8 cellular contexts compared by ENCODE assay signal in the genomic region with DNA sequence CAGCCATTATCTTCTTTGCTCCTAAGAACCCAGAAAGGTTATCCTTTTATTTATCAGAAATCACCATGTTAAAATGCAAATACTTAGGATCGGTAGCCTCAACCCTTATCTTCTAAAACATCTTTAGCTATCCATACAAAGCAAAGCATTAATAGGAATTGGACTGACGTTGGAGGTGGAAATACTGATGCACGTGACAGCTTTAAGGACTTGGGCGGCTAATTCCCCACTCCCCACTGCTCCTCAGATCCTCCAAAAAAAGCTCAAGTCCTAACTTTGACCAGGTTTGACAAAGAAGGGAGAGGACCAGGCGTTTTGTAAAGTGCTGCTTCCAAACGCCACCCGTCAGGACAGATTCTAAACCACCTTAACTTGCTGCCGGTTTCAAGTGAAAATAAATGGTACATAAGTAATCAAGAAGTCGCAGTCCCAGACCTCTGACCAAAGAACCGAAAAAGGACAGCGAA. TPM values are rescaled to one million over a fixed set of nuclear protein-coding genes. Genes with fewer than 3 reads are reported as not detected.
A peak's percentile ranks its signal among the peaks of the same experiment; 100 is the strongest.
DNase-seq lines count a peak whose midpoint lies in the region; ATAC-seq and TF ChIP-seq lines count a peak whose summit lies in the region.

No MANE protein-coding gene starts in this region.

- POLR2A ChIA-PET in OCI-LY7 (lab: Charles Lee) = interaction anchor here (0.7 to 1.5 kb wide), 10 partner anchors 10 to 945 kb away, joined by 3 to 35 read pairs (median 4); no protein-coding TSS in a partner anchor

- H3K27me3 ChIP-seq in DND-41 (ENCODE audit: insufficient read depth, low read length, poor library complexity) (no peaks in the 10 kb centered on the region), neutrophil (no peaks in the 10 kb centered on the region)

- CTCF ChIA-PET in OCI-LY7 (lab: Charles Lee; ENCODE audit: unreplicated experiment) = no interaction called here

- intact Hi-C loops in OCI-LY7 (cut with micrococcal nuclease; ENCODE audit: unreplicated experiment) = loop anchor here (1.0 to 10.0 kb wide), 2 partner anchors 10 to 1394 kb away; no protein-coding TSS in a partner anchor

- peak overlapping the region; percentile 100 for H3K9ac ChIP-seq in DND-41 (ENCODE audit: low read depth, low read length)

- TSS peak; percentile 72 for BruUV-seq in OCI-LY7 (replicated peaks; lab: Mats Ljungman, UMichigan)

- no peaks in the 10 kb centered on the region for H3K9me3 ChIP-seq in DND-41 (ENCODE audit: insufficient read depth, low read length, severe bottlenecking)
- no peaks in the 10 kb centered on the region for H3K9me3 ChIP-seq in OCI-LY7 (ENCODE audit: low read length)
- H3K9me3 ChIP-seq in neutrophil = no peaks in the 10 kb centered on the region

- DNase-seq in DND-41 (no peak), OCI-LY7 (ENCODE audit: low spot score) (no peak), epithelial cell of proximal tubule (ENCODE audit: low read depth) (no peak), activated gamma-delta T cell treated with Interleukin-2 at 50 U/mL for 16 hours (no peak), hypothalamus (lab: John Stamatoyannopoulos, UW) (no peak)

- peak overlapping the region; percentile 92 for H2AFZ ChIP-seq in DND-41 (ENCODE audit: low read depth, low read length)
- peak overlapping the region; percentile 68; the same call in 1 of the 2 replicates for H2AFZ ChIP-seq in OCI-LY7 (ENCODE audit: low read length)

- H4K20me1 ChIP-seq in DND-41 (ENCODE audit: insufficient read depth, low read length) (peaks cover 26% of the 10 kb centered on the region; the same call in 1 of the 2 replicates), OCI-LY7 (ENCODE audit: insufficient read depth, low read length) (peaks cover 34% of the 10 kb centered on the region)

- H3K4me3 ChIP-seq in DND-41 (ENCODE audit: low read depth in 1 of 2, low read length in 2 of 2) (peak overlapping the region; percentile 31 to 99), OCI-LY7 (ENCODE audit: low read depth, low read length, poor library complexity, severe bottlenecking) (peak overlapping the region; percentile 99), epithelial cell of proximal tubule (ENCODE audit: low read depth, low read length) (peak overlapping the region; percentile 92), neutrophil (ENCODE audit: low read depth in 1 of 2, low read length in 1 of 2) (peak overlapping the region; percentile 94 to 95)

- peaks cover 5% of the 10 kb centered on the region for H3K36me3 ChIP-seq in DND-41 (ENCODE audit: insufficient read depth, low read length)
- peaks cover 37% of the 10 kb centered on the region for H3K36me3 ChIP-seq in OCI-LY7 (ENCODE audit: insufficient read depth, low read length)
- no peaks in the 10 kb centered on the region for H3K36me3 ChIP-seq in neutrophil

- ATAC-seq in DND-41 (ENCODE audit: insufficient read depth, low read depth) (peak; percentile 6), GM21526 (IDR thresholded peaks at IDR 0.05; ENCODE audit: low FRiP score, unreplicated experiment) (no peak), GM18502 (IDR thresholded peaks at IDR 0.05; ENCODE audit: poor library complexity, unreplicated experiment) (no peak)

- H3K27ac ChIP-seq in DND-41 (ENCODE audit: low read length) (peak overlapping the region; percentile 6; the same call in 1 of the 2 replicates), OCI-LY7 (ENCODE audit: low read depth, low read length, poor library complexity, severe bottlenecking) (peak overlapping the region; percentile 96), neutrophil (peak overlapping the region; percentile 97)

- TF ChIP-seq CTCF in DND-41 (IDR thresholded peaks at IDR 0.05; ENCODE audit: borderline replicate concordance, extremely low read depth, low read length, poor library complexity, severe bottlenecking) (no peak), OCI-LY7 (conservative IDR thresholded peaks at IDR 0.05; ENCODE audit: low read length) (no peak), epithelial cell of proximal tubule (conservative IDR thresholded peaks at IDR 0.05; ENCODE audit: low read depth, low read length) (no peak), neutrophil (IDR thresholded peaks at IDR 0.05) (no peak)

- H3K4me1 ChIP-seq in DND-41 (ENCODE audit: insufficient read depth, low read length) (peaks cover 34% of the 10 kb centered on the region), OCI-LY7 (ENCODE audit: insufficient read depth, low read length, poor library complexity, severe bottlenecking) (peaks cover 38% of the 10 kb centered on the region), neutrophil (ENCODE audit: control insufficient read depth in 1 of 2, insufficient read depth in 1 of 2, low read depth in 1 of 2, low read length in 1 of 2) (peaks cover 26 to 35% of the 10 kb centered on the region in 2 experiments)

- H3K9me2 ChIP-seq in OCI-LY7 (ENCODE audit: insufficient read depth, low read length) = no peaks in the 10 kb centered on the region

- H3K79me2 ChIP-seq in DND-41 (ENCODE audit: insufficient read depth, low read length) (peaks cover 45% of the 10 kb centered on the region), OCI-LY7 (ENCODE audit: insufficient read depth, low read depth, low read length) (peaks cover 47% of the 10 kb centered on the region)

- H3K4me2 ChIP-seq in DND-41 (ENCODE audit: insufficient read depth, low read length) (peak overlapping the region; percentile 69), OCI-LY7 (ENCODE audit: low read length) (peak overlapping the region; percentile 94)

RNA-seq across cellular contexts. Expression of gene SPCS3, which starts 0.5 kb away (rescaled TPM):
- total RNA-seq in OCI-LY7 (2014; rRNA removed; shearing (Covaris generic)) = 100 and 122 TPM in 2 replicates
- 253 and 268 TPM in 2 replicates for total RNA-seq in OCI-LY7 (2022)
- 80.1 and 90.4 TPM in 2 replicates for total RNA-seq in epithelial cell of proximal tubule

RNA-seq across cellular contexts. Expression of gene ASB5, which starts 50.2 kb away (rescaled TPM):
- total RNA-seq in OCI-LY7 (2014; rRNA removed; shearing (Covaris generic)) = not detected in 2 replicates
- total RNA-seq in OCI-LY7 (2022) (not detected in 2 replicates), epithelial cell of proximal tubule (not detected in 2 replicates)

Comparison
In these comparisons a context has a peak if more than half of its experiments do, and no peak if none do; other contexts are left out.
1. H3K27ac ChIP-seq: peak in every context shown above with its lines; median percentile 97 in neutrophil; 96 in OCI-LY7; 6 in DND-41.